14 cellular contexts compared by ENCODE assay signal in the genomic region with DNA sequence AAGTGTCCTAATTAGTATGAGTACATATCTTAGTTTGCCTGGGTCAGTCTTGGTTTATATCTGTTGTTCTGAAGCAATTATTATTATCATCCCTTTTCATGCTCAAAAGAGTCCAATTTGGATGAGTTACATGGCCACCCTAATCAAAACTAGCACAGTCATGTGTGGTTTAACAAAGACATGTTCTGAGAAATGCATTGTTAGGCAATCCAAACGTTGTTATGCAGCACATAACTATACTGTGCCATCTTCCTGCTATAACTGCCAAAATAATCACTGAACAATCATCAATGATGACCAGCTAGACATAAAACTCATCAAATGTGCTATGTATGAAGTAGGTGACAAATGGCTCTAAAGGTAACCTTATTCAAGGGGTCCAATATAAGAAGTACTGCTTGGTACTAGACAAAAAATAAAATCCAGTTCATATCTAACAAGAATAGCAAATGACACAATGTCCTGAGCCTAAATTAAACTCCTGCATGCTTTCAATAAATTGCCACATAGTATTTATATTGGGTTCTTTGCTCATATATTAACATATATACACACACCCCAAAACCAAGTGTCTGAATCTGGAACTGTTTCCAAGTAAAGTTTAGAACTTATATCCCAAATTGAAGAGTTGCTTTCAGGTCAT. TPM values are rescaled to one million over a fixed set of nuclear protein-coding genes. Genes with fewer than 3 reads are reported as not detected.
DNase-seq lines count a peak whose midpoint lies in the region; ATAC-seq, FAIRE-seq and TF ChIP-seq lines count a peak whose summit lies in the region.
"Had no signal": no experiment of that assay in that cellular context is flagged by ENCODE, and none has a peak within 500 bp of the region (broad histone marks: within the 10 kb centered on the region; RNA-seq: fewer than 3 reads in every experiment).

No MANE protein-coding gene starts in this region.

- no peak for TF ChIP-seq EP300 in K562 (IDR thresholded peaks at IDR 0.05; ENCODE audit: low read length)

- peak; percentile 57 to 74 for DNase-seq in AML-193 (lab: John Stamatoyannopoulos, UW)
- peak; percentile 9 for DNase-seq in GM03348 (ENCODE audit: low spot score)
- DNase-seq in K562 (ENCODE audit: extremely low read depth in 1 of 4, low spot score in 3 of 4): no peak
- DNase-seq in left lung: no peak
- DNase-seq in stimulated activated naive CD4-positive, alpha-beta T cell (lab: John Stamatoyannopoulos, UW): no peak
- DNase-seq in hippocampal formation (lab: John Stamatoyannopoulos, UW): no peak
- DNase-seq: activated CD4-positive, alpha-beta T cell treated with anti-CD3 and anti-CD28 coated beads, Interleukin-2, amount 10 ng/mL, durations not matched to agents 7 days and 5 days; activated naive CD4-positive, alpha-beta T cell treated with anti-CD3 and anti-CD28 coated beads for 36 hours; effector CD8-positive, alpha-beta T cell; NCI-H1694 treated with DMSO at 0.1 percent for 48 hours; NCI-H748 treated with DMSO at 0.1 percent for 48 hours; nephron progenitor cell had no signal

- POLR2A ChIA-PET in K562 (lab: Yijun Ruan, JAX): interaction anchor here (1.3 kb wide), 1 partner anchor 10 kb away, joined by 3 read pairs; no protein-coding TSS in a partner anchor

- no peak overlapping the region for H2AFZ ChIP-seq in K562 (ENCODE audit: low read depth, low read length)

- intact Hi-C loops in K562 (cut with micrococcal nuclease): no loop called here
- intact Hi-C loops in left lung (cut with DNase I): no loop called here

- H3K4me3 ChIP-seq in K562: no peak overlapping the region
- no peak overlapping the region for H3K4me3 ChIP-seq in left lung

- WGBS in K562 (ENCODE audit: insufficient coverage, low coverage, missing lambda C conversion rate): 0% methylated on average over 1 of the region's 1 CpG

- no peak for TF ChIP-seq POLR2A in K562 (conservative IDR thresholded peaks at IDR 0.05)

- H3K4me2 ChIP-seq in K562 (ENCODE audit: insufficient read depth, low read length): no peak overlapping the region

- H3K4me1 ChIP-seq in K562 (replicated peaks in 1 of 2; ENCODE audit: control insufficient read depth in 2 of 2, insufficient read depth in 2 of 2, low read length in 2 of 2): peaks cover 0 to 8% of the 10 kb centered on the region in 2 experiments; a peak in 2 of 5 replicates
- H3K4me1 ChIP-seq in left lung: peaks cover 0 to 11% of the 10 kb centered on the region in 2 donors

- H3K9me1 ChIP-seq in K562 (ENCODE audit: control insufficient read depth, insufficient read depth, low read length): no peaks in the 10 kb centered on the region

- no peak for TF ChIP-seq RAD21 in K562 (CRISPR knock-in tag; conservative IDR thresholded peaks at IDR 0.05 in 1 of 2, IDR thresholded peaks at IDR 0.05 in 1 of 2)

- BruUV-seq in K562 (replicated peaks; lab: Mats Ljungman, UMichigan): no TSS peak

- TF ChIP-seq CTCF in K562 (IDR thresholded peaks at IDR 0.05 in 2 of 3, conservative IDR thresholded peaks at IDR 0.05 in 1 of 3; ENCODE audit: insufficient read depth in 2 of 3, low read depth in 1 of 3, low read length in 3 of 3) (no peak), left lung (IDR thresholded peaks at IDR 0.05) (no peak)

- ATAC-seq in K562: peak; percentile 49; the same call in 1 of the 3 replicates
- peak; percentile 34 for ATAC-seq in left lung
- ATAC-seq in GM21360 (IDR thresholded peaks at IDR 0.05; ENCODE audit: unreplicated experiment): no peak
- ATAC-seq in HG02973 (IDR thresholded peaks at IDR 0.05; ENCODE audit: unreplicated experiment): no peak

- H3K27ac ChIP-seq in K562 (ENCODE audit: extremely low read depth, low read depth, low read length) (no peak overlapping the region), left lung (peak overlapping the region in 1 of 2 donors; percentile 14)

- FAIRE-seq in K562 (lab: Jason Lieb, UNC): no peak

- H3K36me3 ChIP-seq in K562 (ENCODE audit: control insufficient read depth, insufficient read depth, low read length) (peaks cover 10% of the 10 kb centered on the region; the same call in 1 of the 3 replicates), left lung (peaks cover 0 to 17% of the 10 kb centered on the region in 2 donors)

- H3K9ac ChIP-seq in K562 (ENCODE audit: insufficient read depth in 1 of 2, low read depth in 2 of 2, low read length in 2 of 2): no peak overlapping the region

- H3K27me3 ChIP-seq in K562 (ENCODE audit: control insufficient read depth in 2 of 2, insufficient read depth in 2 of 2, low read length in 2 of 2) (no peaks in the 10 kb centered on the region), left lung (no peaks in the 10 kb centered on the region)

- in situ Hi-C loops in K562 (cut with MboI): no loop called here

- CTCF ChIA-PET in K562 (lab: Yijun Ruan, JAX; ENCODE audit: low intra/inter-chr PET ratio): no interaction called here

- H3K79me2 ChIP-seq in K562 (ENCODE audit: control insufficient read depth, insufficient read depth, low read length): peaks cover 38% of the 10 kb centered on the region

- peaks cover 4% of the 10 kb centered on the region; the same call in 1 of the 2 replicates for H4K20me1 ChIP-seq in K562 (replicated peaks; ENCODE audit: control insufficient read depth, insufficient read depth, low read length)

- H3K9me3 ChIP-seq in K562 (replicated peaks; ENCODE audit: control insufficient read depth, insufficient read depth, low read depth, low read length) (no peaks in the 10 kb centered on the region), left lung (no peaks in the 10 kb centered on the region)

TF ChIP-seq in K562, 482 proteins besides CTCF, POLR2A, EP300 and RAD21:
- TF ChIP-seq CEBPB (tag; IDR thresholded peaks at IDR 0.05) (peak; percentile 59), CEBPG (CRISPR knock-in tag; IDR thresholded peaks at IDR 0.05) (no peak), CEBPG (tag; conservative IDR thresholded peaks at IDR 0.05 in 1 of 2, IDR thresholded peaks at IDR 0.05 in 1 of 2) (peak in 1 of 2 experiments; percentile 54; a peak in 1 of 4 replicates), CC2D1A (IDR thresholded peaks at IDR 0.05) (no peak)

RNA-seq across cellular contexts. Expression of a gene that starts 41.9 kb away (rescaled TPM):
- total RNA-seq in K562 (2011; cell fraction: chromatin; rRNA removed; ENCODE audit: low replicate concordance): 11.9 and 31.5 TPM in 2 replicates
- total RNA-seq in K562 (2011; cell fraction: nucleolus; rRNA removed): 4.0 and 5.9 TPM in 2 replicates
- 10.8 and 15.5 TPM in 2 replicates for total RNA-seq in K562 (2011; cell fraction: nucleoplasm; rRNA removed)
- total RNA-seq in K562 (2014; rRNA removed) (5.3 and 5.6 TPM in 2 replicates), K562 (2014; rRNA removed; fragmentation: Illumina TruSeq; extraction: Trizol) (9.8 and 12.6 TPM in 2 replicates), K562 (2015; rRNA removed; fragmentation: Illumina TruSeq; extraction: Trizol) (6.5 and 7.2 TPM in 2 replicates), K562 (2021) (27.9 TPM in 2 replicates), left lung (10 to 100 TPM; 35.9 to 43.5 TPM)
- polyA plus RNA-seq in K562 (2011; rRNA removed) (10.3 and 10.8 TPM in 2 replicates), K562 (2014; fragmentation: Illumina TruSeq; extraction: Trizol) (12.2 and 13.5 TPM in 2 replicates), K562 (2014; fragmentation: Nextera tagmentation; extraction: Ambion mirVana) (1 to 10 TPM; 3.9 to 6.0 TPM), K562 (2014; rRNA removed) (3.7 and 4.2 TPM in 2 replicates)
- polyA plus RNA-seq in K562 (2011; cell fraction: cytosol; rRNA removed): 2.5 and 6.5 TPM in 2 replicates
- 7.9 and 10.8 TPM in 2 replicates for polyA plus RNA-seq in K562 (2011; cell fraction: nucleus; rRNA removed)
- polyA plus RNA-seq in K562 (2012): 8.7 and 13.6 TPM in 2 replicates
- 39.9 and 61.7 TPM in 2 replicates for polyA minus RNA-seq in K562 (2011; rRNA and poly(A)+ RNA removed)
- 23.6 and 30.9 TPM in 2 replicates for polyA minus RNA-seq in K562 (2011; cell fraction: cytosol; rRNA and poly(A)+ RNA removed)
- polyA minus RNA-seq in K562 (2011; cell fraction: nucleus; rRNA and poly(A)+ RNA removed): 9.7 and 20.7 TPM in 2 replicates

Comparison
In these comparisons a context has a peak if more than half of its experiments do, and no peak if none do; other contexts are left out.
1. DNase-seq: peak in AML-193 (2 of 2) and GM03348 (single experiment); none in K562 (0 of 4), left lung (0 of 2), stimulated activated naive CD4-positive, alpha-beta T cell (0 of 6) and hippocampal formation (0 of 2).
2. ATAC-seq: peak in K562 (single experiment) and left lung (single experiment); none in GM21360 (single experiment) and HG02973 (single experiment).